ENCODE assay signal across 12 cellular contexts in genomic region chr13:94329277-94329676, GRCh38.
A peak's percentile ranks its signal among the peaks of the same experiment; 100 is the strongest.
DNase-seq lines count a peak whose midpoint lies in the region; ATAC-seq and TF ChIP-seq lines count a peak whose summit lies in the region.
"Had no signal": no experiment of that assay in that cellular context is flagged by ENCODE, and none has a peak within 500 bp of the region (broad histone marks: within the 10 kb centered on the region; RNA-seq: fewer than 3 reads in every experiment).

No MANE protein-coding gene starts in this region.

- H3K27ac ChIP-seq in right atrium auricular region (peak overlapping the region in 1 of 2 donors; percentile 53), mucosa of rectum (ENCODE audit: low read depth in 2 of 2, low read length in 2 of 2) (peak overlapping the region; percentile 10 to 17), uterus (peak overlapping the region; percentile 28 to 55)

- H3K36me3 ChIP-seq in right atrium auricular region (no peaks in the 10 kb centered on the region), mucosa of rectum (ENCODE audit: control insufficient read depth in 2 of 2, insufficient read depth in 2 of 2, low read length in 2 of 2) (no peaks in the 10 kb centered on the region), uterus (no peaks in the 10 kb centered on the region)

- no peak for TF ChIP-seq CTCF in right atrium auricular region (IDR thresholded peaks at IDR 0.05)
- TF ChIP-seq CTCF in uterus (IDR thresholded peaks at IDR 0.05): no peak

- H3K27me3 Mint-ChIP-seq in effector memory CD8-positive, alpha-beta T cell: no peaks in the 10 kb centered on the region
- H3K27me3 Mint-ChIP-seq: dendritic cell treated with granulocyte-macrophage colony-stimulating factor and Interleukin-4, amounts not matched to agents 40 ng/mL and 50 ng/mL, for 4 days had no signal

- DNase-seq in Right ventricle myocardium inferior (ENCODE audit: missing footprints) (no peak), right atrium auricular region (ENCODE audit: low spot score) (no peak), uterus (peak; percentile 19 to 48), NCI-H1092 treated with DMSO at 0.1 percent for 48 hours (lab: John Stamatoyannopoulos, UW) (no peak), middle frontal gyrus (ENCODE audit: extremely low spot score, low spot score) (no peak)
- DNase-seq in effector memory CD8-positive, alpha-beta T cell: no peak
- DNase-seq in activated CD4-positive, alpha-beta T cell treated with anti-CD3 and anti-CD28 coated beads for 4 hours: no peak
- DNase-seq: NCI-H1092; NCI-H526; stimulated activated CD4-positive, alpha-beta T cell treated with anti-CD3 and anti-CD28 coated beads, Interleukin-15, amount 100 ng/mL, for 24 hours had no signal

- TF ChIP-seq POLR2A in uterus (IDR thresholded peaks at IDR 0.05): no peak

- H3K4me1 ChIP-seq in right atrium auricular region (peaks cover 0 to 18% of the 10 kb centered on the region in 2 donors), mucosa of rectum (ENCODE audit: control insufficient read depth in 2 of 2, insufficient read depth in 2 of 2, low read length in 2 of 2) (peaks cover 5 to 6% of the 10 kb centered on the region in 2 donors), uterus (no peaks in the 10 kb centered on the region)

- peak; percentile 72 for ATAC-seq in Right ventricle myocardium inferior
- ATAC-seq in effector memory CD8-positive, alpha-beta T cell (replicated peaks): no peak

- intact Hi-C loops in Right ventricle myocardium inferior (cut with DNase I): no loop called here
- intact Hi-C loops in uterus (cut with DNase I; ENCODE audit: low total_unique reads): no loop called here

- H3K9me3 ChIP-seq in right atrium auricular region (no peaks in the 10 kb centered on the region), mucosa of rectum (ENCODE audit: control insufficient read depth in 2 of 2, low read length in 2 of 2) (no peaks in the 10 kb centered on the region), uterus (no peaks in the 10 kb centered on the region)

- peaks cover 2% of the 10 kb centered on the region for H3K36me3 Mint-ChIP-seq in effector memory CD8-positive, alpha-beta T cell (ENCODE audit: insufficient read depth)

- no peak overlapping the region for H3K4me3 ChIP-seq in right atrium auricular region
- H3K4me3 ChIP-seq in mucosa of rectum (ENCODE audit: low read length in 2 of 2): no peak overlapping the region
- no peak overlapping the region for H3K4me3 ChIP-seq in uterus

- H3K9ac ChIP-seq in mucosa of rectum (ENCODE audit: low read depth in 1 of 2, low read length in 2 of 2): no peak overlapping the region

- H3K27me3 ChIP-seq in right atrium auricular region (no peaks in the 10 kb centered on the region), mucosa of rectum (ENCODE audit: control insufficient read depth in 2 of 2, insufficient read depth in 2 of 2, low read length in 2 of 2) (no peaks in the 10 kb centered on the region), uterus (no peaks in the 10 kb centered on the region)

- no peak overlapping the region for H3K4me3 Mint-ChIP-seq in effector memory CD8-positive, alpha-beta T cell
- H3K4me3 Mint-ChIP-seq: dendritic cell treated with granulocyte-macrophage colony-stimulating factor and Interleukin-4, amounts not matched to agents 40 ng/mL and 50 ng/mL, for 4 days had no signal

- peaks cover 0 to 2% of the 10 kb centered on the region in 2 donors for H3K9me3 Mint-ChIP-seq in effector memory CD8-positive, alpha-beta T cell
- H3K9me3 Mint-ChIP-seq: dendritic cell treated with granulocyte-macrophage colony-stimulating factor and Interleukin-4, amounts not matched to agents 40 ng/mL and 50 ng/mL, for 4 days had no signal

- peak overlapping the region; percentile 13 to 83 for H3K27ac Mint-ChIP-seq in effector memory CD8-positive, alpha-beta T cell
- H3K27ac Mint-ChIP-seq: dendritic cell treated with granulocyte-macrophage colony-stimulating factor and Interleukin-4, amounts not matched to agents 40 ng/mL and 50 ng/mL, for 4 days had no signal

- H3K4me1 Mint-ChIP-seq in effector memory CD8-positive, alpha-beta T cell (ENCODE audit: low read depth in 2 of 2): peaks cover 37 to 51% of the 10 kb centered on the region in 2 donors

Comparison
In these comparisons a context has a peak if more than half of its experiments do, and no peak if none do; other contexts are left out.
1. DNase-seq: peak in uterus (2 of 2); none in Right ventricle myocardium inferior (single experiment), right atrium auricular region (single experiment), effector memory CD8-positive, alpha-beta T cell (0 of 3), NCI-H1092 treated with DMSO at 0.1 percent for 48 hours (single experiment), middle frontal gyrus (single experiment) and activated CD4-positive, alpha-beta T cell treated with anti-CD3 and anti-CD28 coated beads for 4 hours (0 of 2).